ENCODE assay signal across 9 cellular contexts in genomic region chr4:145487626-145488025, GRCh38. TPM values are rescaled to one million over a fixed set of nuclear protein-coding genes. Genes with fewer than 3 reads are reported as not detected.
DNase-seq lines count a peak whose midpoint lies in the region; ATAC-seq lines count a peak whose summit lies in the region.
"Had no signal": no experiment of that assay in that cellular context is flagged by ENCODE, and none has a peak within 500 bp of the region (broad histone marks: within the 10 kb centered on the region; RNA-seq: fewer than 3 reads in every experiment).

No MANE protein-coding gene starts in this region.

- peaks cover 0 to 2% of the 10 kb centered on the region in 2 experiments for H3K4me1 ChIP-seq in trophoblast cell (ENCODE audit: control insufficient read depth in 1 of 2, insufficient read depth in 2 of 2, low read length in 2 of 2)

- no peak overlapping the region for H3K4me3 ChIP-seq in trophoblast cell (ENCODE audit: low read depth, low read length)
- H3K4me3 ChIP-seq: mucosa of descending colon had no signal

- H3K4ac ChIP-seq in trophoblast cell (ENCODE audit: low read depth, low read length) = no peak overlapping the region

- H3K9ac ChIP-seq in trophoblast cell (ENCODE audit: low read length) = no peak overlapping the region

- H3K79me1 ChIP-seq in trophoblast cell (ENCODE audit: low read length) = no peaks in the 10 kb centered on the region

- no peaks in the 10 kb centered on the region for H3K27me3 ChIP-seq in trophoblast cell (ENCODE audit: insufficient read depth, low read length)

- no peak overlapping the region for H4K91ac ChIP-seq in trophoblast cell (ENCODE audit: low read depth, low read length)

- DNase-seq in activated naive CD4-positive, alpha-beta T cell treated with anti-CD3 and anti-CD28 coated beads, Interleukin-2, amount 50 U/mL, for 72 hours (ENCODE audit: low spot score in 2 of 2) = no peak
- no peak for DNase-seq in GF-D8 (lab: John Stamatoyannopoulos, UW)
- no peak for DNase-seq in trophoblast cell
- DNase-seq in cortex of kidney (lab: John Stamatoyannopoulos, UW) = no peak
- no peak for DNase-seq in kidney glomerular epithelial cell (lab: John Stamatoyannopoulos, UW)
- DNase-seq: mucosa of descending colon had no signal

- no peak overlapping the region for H3K14ac ChIP-seq in trophoblast cell (ENCODE audit: low read length)

- no peaks in the 10 kb centered on the region for H3K9me3 ChIP-seq in trophoblast cell (ENCODE audit: insufficient read depth, low read depth, low read length)
- H3K9me3 ChIP-seq: mucosa of descending colon had no signal

- H2BK5ac ChIP-seq in trophoblast cell (ENCODE audit: low read depth, low read length, poor library complexity) = no peak overlapping the region

- H4K8ac ChIP-seq in trophoblast cell (ENCODE audit: low read depth, low read length) = no peak overlapping the region

- peaks cover 2% of the 10 kb centered on the region for H3K79me2 ChIP-seq in trophoblast cell (ENCODE audit: control insufficient read depth, insufficient read depth, low read length, poor library complexity)

- H3K36me3 Mint-ChIP-seq in activated naive CD4-positive, alpha-beta T cell treated with anti-CD3 and anti-CD28 coated beads, Interleukin-2, amount 50 U/mL, for 72 hours = no peaks in the 10 kb centered on the region

- H2BK120ac ChIP-seq in trophoblast cell (ENCODE audit: insufficient read depth, low read length, poor library complexity) = no peak overlapping the region

- peak; percentile 94 for ATAC-seq in GM18498 (IDR thresholded peaks at IDR 0.05; ENCODE audit: unreplicated experiment)
- ATAC-seq in GM19438 (IDR thresholded peaks at IDR 0.05; ENCODE audit: low read depth, unreplicated experiment) = peak; percentile 90
- peak; percentile 94 for ATAC-seq in HG03095 (IDR thresholded peaks at IDR 0.05; ENCODE audit: unreplicated experiment)
- peak; percentile 95 to 96 for ATAC-seq in activated naive CD4-positive, alpha-beta T cell treated with anti-CD3 and anti-CD28 coated beads, Interleukin-2, amount 50 U/mL, for 72 hours
- ATAC-seq: mucosa of descending colon had no signal

- no peak overlapping the region for H3K27ac ChIP-seq in trophoblast cell (ENCODE audit: low read depth, low read length)

- no peaks in the 10 kb centered on the region for H3K36me3 ChIP-seq in trophoblast cell (ENCODE audit: control insufficient read depth in 1 of 2, insufficient read depth in 2 of 2, low read length in 2 of 2)

- H2AFZ ChIP-seq in trophoblast cell (ENCODE audit: insufficient read depth, low read length, poor library complexity) = no peak overlapping the region

- no peak overlapping the region for H4K12ac ChIP-seq in trophoblast cell (ENCODE audit: low read depth, low read length)

- no peaks in the 10 kb centered on the region for H3K9me3 Mint-ChIP-seq in activated naive CD4-positive, alpha-beta T cell treated with anti-CD3 and anti-CD28 coated beads, Interleukin-2, amount 50 U/mL, for 72 hours

- no CpG with 5 or more reads among the region's 3 CpGs for WGBS in trophoblast cell (ENCODE audit: extremely low coverage, insufficient coverage, insufficient read length)

- no peak overlapping the region for H3K27ac Mint-ChIP-seq in activated naive CD4-positive, alpha-beta T cell treated with anti-CD3 and anti-CD28 coated beads, Interleukin-2, amount 50 U/mL, for 72 hours

- no peak overlapping the region for H3K23ac ChIP-seq in trophoblast cell (ENCODE audit: low read length)

- no peak overlapping the region for H2BK12ac ChIP-seq in trophoblast cell (ENCODE audit: low read length)

- H2AK5ac ChIP-seq in trophoblast cell (ENCODE audit: low read length) = no peak overlapping the region

- H3K4me2 ChIP-seq in trophoblast cell (ENCODE audit: low read length) = no peak overlapping the region

- H3K18ac ChIP-seq in trophoblast cell (ENCODE audit: low read length) = no peak overlapping the region

RNA-seq across cellular contexts. Expression of gene SMAD1, which starts 6.0 kb away (rescaled TPM):
- 1 to 10 TPM in 1 of 2 donors, under 1 TPM in 1; 0.62 to 3.8 TPM for total RNA-seq in activated naive CD4-positive, alpha-beta T cell treated with anti-CD3 and anti-CD28 coated beads, Interleukin-2, amount 50 U/mL, for 72 hours
- polyA plus RNA-seq in trophoblast cell (2013) = 11.9 and 12.9 TPM in 2 replicates
